In genomic region chr7:19519443-19519977, GRCh38 we compare ENCODE assay signal across 12 cellular contexts.
DNase-seq lines count a peak whose midpoint lies in the region; ATAC-seq lines count a peak whose summit lies in the region.
"Had no signal": no experiment of that assay in that cellular context is flagged by ENCODE, and none has a peak within 500 bp of the region (broad histone marks: within the 10 kb centered on the region; RNA-seq: fewer than 3 reads in every experiment).

No MANE protein-coding gene starts in this region.

- ATAC-seq in GM19023 (IDR thresholded peaks at IDR 0.05; ENCODE audit: unreplicated experiment) (no peak), HG02884 (IDR thresholded peaks at IDR 0.05; ENCODE audit: unreplicated experiment) (no peak)
- ATAC-seq: Panc1 had no signal

- DNase-seq in EL = peak; percentile 55
- DNase-seq in NCI-H146 (lab: John Stamatoyannopoulos, UW) = peak; percentile 27
- peak; percentile 57 to 92 for DNase-seq in SHP77 (lab: John Stamatoyannopoulos, UW)
- peak; percentile 77 for DNase-seq in iris pigment epithelial cell (ENCODE audit: low read depth)
- no peak for DNase-seq in NAMALWA (ENCODE audit: low spot score)
- no peak for DNase-seq in activated CD4-positive, alpha-beta T cell treated with anti-CD3 and anti-CD28 coated beads, Interleukin-2, amount 50 U/mL, for 4 hours
- DNase-seq: activated CD8-positive, alpha-beta memory T cell treated with anti-CD3 and anti-CD28 coated beads, Interleukin-2, amount 50 U/mL, for 48 hours; aorta; islet precursor cell had no signal

Comparison
In these comparisons a context has a peak if more than half of its experiments do, and no peak if none do; other contexts are left out.
1. DNase-seq: peak in EL (single experiment), NCI-H146 (single experiment), SHP77 (2 of 2) and iris pigment epithelial cell (single experiment); none in NAMALWA (single experiment) and activated CD4-positive, alpha-beta T cell treated with anti-CD3 and anti-CD28 coated beads, Interleukin-2, amount 50 U/mL, for 4 hours (0 of 2).